8 cellular contexts compared by ENCODE assay signal in genomic region chr19:43754562-43755255, GRCh38. TPM values are rescaled to one million over a fixed set of nuclear protein-coding genes. Genes with fewer than 3 reads are reported as not detected.
DNase-seq lines count a peak whose midpoint lies in the region; ATAC-seq and TF ChIP-seq lines count a peak whose summit lies in the region.

A gene with protein sequence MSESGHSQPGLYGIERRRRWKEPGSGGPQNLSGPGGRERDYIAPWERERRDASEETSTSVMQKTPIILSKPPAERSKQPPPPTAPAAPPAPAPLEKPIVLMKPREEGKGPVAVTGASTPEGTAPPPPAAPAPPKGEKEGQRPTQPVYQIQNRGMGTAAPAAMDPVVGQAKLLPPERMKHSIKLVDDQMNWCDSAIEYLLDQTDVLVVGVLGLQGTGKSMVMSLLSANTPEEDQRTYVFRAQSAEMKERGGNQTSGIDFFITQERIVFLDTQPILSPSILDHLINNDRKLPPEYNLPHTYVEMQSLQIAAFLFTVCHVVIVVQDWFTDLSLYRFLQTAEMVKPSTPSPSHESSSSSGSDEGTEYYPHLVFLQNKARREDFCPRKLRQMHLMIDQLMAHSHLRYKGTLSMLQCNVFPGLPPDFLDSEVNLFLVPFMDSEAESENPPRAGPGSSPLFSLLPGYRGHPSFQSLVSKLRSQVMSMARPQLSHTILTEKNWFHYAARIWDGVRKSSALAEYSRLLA (minus strand): TSS chr19:43754962. CDS start chr19:43750741, 4,221 bp downstream.

- no peaks in the 10 kb centered on the region for H3K9me3 ChIP-seq in spleen

- TF ChIP-seq CTCF in AG09309 (IDR thresholded peaks at IDR 0.05; ENCODE audit: control insufficient read depth, insufficient read depth, low read depth, low read length, missing control alignments) (no peak), spleen (IDR thresholded peaks at IDR 0.05 in 8 of 11, conservative IDR thresholded peaks at IDR 0.05 in 3 of 11) (peak in 1 of 11 experiments; percentile 21)

- DNase-seq in AG09309 (ENCODE audit: low read depth), result peak; percentile 80
- peak; percentile 69 for DNase-seq in NCI-H345 treated with DMSO at 0.1 percent for 48 hours (lab: John Stamatoyannopoulos, UW; ENCODE audit: unreplicated experiment)
- DNase-seq in activated CD4-positive, CD25-positive, alpha-beta regulatory T cell (lab: John Stamatoyannopoulos, UW), result peak; percentile 96 to 97 (median 97)
- peak; percentile 55 to 99 (median 95) for DNase-seq in caudate nucleus (lab: John Stamatoyannopoulos, UW)
- peak; percentile 98 for DNase-seq in inferior parietal cortex (ENCODE audit: extremely low spot score)
- peak; percentile 100 for DNase-seq in spleen

- H3K36me3 ChIP-seq in spleen, result peaks cover 0 to 29% (median 21%) of the 10 kb centered on the region in 6 donors

- H3K4me3 ChIP-seq in AG09309 (ENCODE audit: control insufficient read depth, low read depth, low read length) (peak within 1 kb of the TSS; percentile 83), spleen (peak within 1 kb of the TSS; percentile 60 to 87 (median 76))

- intact Hi-C loops in spleen (cut with DNase I; ENCODE audit: low total_unique reads), result no loop called here

- ATAC-seq in GM19023 (IDR thresholded peaks at IDR 0.05; ENCODE audit: unreplicated experiment) (peak; percentile 62), HG03280 (IDR thresholded peaks at IDR 0.05; ENCODE audit: unreplicated experiment) (peak; percentile 66)

- peak within 1 kb of the TSS; percentile 99 for H3K27ac ChIP-seq in caudate nucleus (ENCODE audit: low read depth, low read length)
- H3K27ac ChIP-seq in spleen, result peak within 1 kb of the TSS; percentile 97 to 99 (median 99)

- no peaks in the 10 kb centered on the region for H3K27me3 ChIP-seq in spleen (replicated peaks in 1 of 7)

- TF ChIP-seq POLR2A in spleen (IDR thresholded peaks at IDR 0.05), result peak in 1 of 3 donors; percentile 25

- 0 to 1% (median 0%) methylated on average over 52 to 70 of the region's 70 CpGs for WGBS in spleen, 5 donors

- peaks cover 16 to 75% (median 52%) of the 10 kb centered on the region in 6 donors for H3K4me1 ChIP-seq in spleen

RNA-seq across cellular contexts. Expression of the gene that starts here (rescaled TPM):
- 10 to 100 TPM; 30.9 to 65.9 (median 54.6) TPM for total RNA-seq in spleen
- 10 to 100 TPM; 34.0 to 44.8 (median 44.3) TPM for polyA plus RNA-seq in spleen

Comparison
In these comparisons a context has a peak if more than half of its experiments do, and no peak if none do; other contexts are left out.
1. Peak in every context shown above with its lines: DNase-seq, ATAC-seq, H3K4me3 ChIP-seq and H3K27ac ChIP-seq.